9 cellular contexts compared by ENCODE assay signal in genomic region chr22:30234786-30235470, GRCh38. TPM values are rescaled to one million over a fixed set of nuclear protein-coding genes. Genes with fewer than 3 reads are reported as not detected.
DNase-seq lines count a peak whose midpoint lies in the region.
"Had no signal": no experiment of that assay in that cellular context is flagged by ENCODE, and none has a peak within 500 bp of the region (broad histone marks: within the 10 kb centered on the region; RNA-seq: fewer than 3 reads in every experiment).

No MANE protein-coding gene starts in this region.

- no peak overlapping the region for H3K4ac ChIP-seq in trophoblast cell (ENCODE audit: low read depth, low read length)

- H2BK12ac ChIP-seq in trophoblast cell (ENCODE audit: low read length): peak overlapping the region; percentile 7

- H2AK5ac ChIP-seq in trophoblast cell (ENCODE audit: low read length): peak overlapping the region; percentile 44

- no peak overlapping the region for H3K9ac ChIP-seq in trophoblast cell (ENCODE audit: low read length)

- H3K79me1 ChIP-seq in trophoblast cell (ENCODE audit: low read length): peaks cover 16% of the 10 kb centered on the region

- H3K4me3 ChIP-seq in trophoblast cell (ENCODE audit: low read depth, low read length): no peak overlapping the region

- DNase-seq in DMS 273 treated with DMSO at 0.1 percent for 48 hours (lab: John Stamatoyannopoulos, UW) (peak; percentile 72), NCI-H82 (lab: John Stamatoyannopoulos, UW) (peak; percentile 96), fibroblast of peridontal ligament (ENCODE audit: extremely low read depth) (peak; percentile 64), trophoblast cell (no peak), NCI-H128 (lab: John Stamatoyannopoulos, UW; ENCODE audit: unreplicated experiment) (no peak), HPDE6-E6E7 (ENCODE audit: extremely low spot score) (no peak), NCI-H510A treated with DMSO at 0.1 percent for 48 hours (lab: John Stamatoyannopoulos, UW) (no peak), NCI-H2171 (lab: John Stamatoyannopoulos, UW) (no peak)
- DNase-seq: foreskin keratinocyte had no signal

- peaks cover 22% of the 10 kb centered on the region in 2 experiments for H3K4me1 ChIP-seq in trophoblast cell (ENCODE audit: control insufficient read depth in 1 of 2, insufficient read depth in 2 of 2, low read length in 2 of 2)
- H3K4me1 ChIP-seq: foreskin keratinocyte had no signal

- H3K36me3 ChIP-seq in trophoblast cell (ENCODE audit: control insufficient read depth in 1 of 2, insufficient read depth in 2 of 2, low read length in 2 of 2): no peaks in the 10 kb centered on the region

- peak overlapping the region; percentile 37 for H3K18ac ChIP-seq in trophoblast cell (ENCODE audit: low read length)

- no CpG with 5 or more reads among the region's 7 CpGs for WGBS in trophoblast cell (ENCODE audit: extremely low coverage, insufficient coverage, insufficient read length)

- H3K79me2 ChIP-seq in trophoblast cell (ENCODE audit: control insufficient read depth, insufficient read depth, low read length, poor library complexity): no peaks in the 10 kb centered on the region

- peak overlapping the region; percentile 49 for H2BK5ac ChIP-seq in trophoblast cell (ENCODE audit: low read depth, low read length, poor library complexity)

- no peaks in the 10 kb centered on the region for H3K9me3 ChIP-seq in trophoblast cell (ENCODE audit: insufficient read depth, low read depth, low read length)

- peak overlapping the region; percentile 71 for H4K91ac ChIP-seq in trophoblast cell (ENCODE audit: low read depth, low read length)

- peak overlapping the region; percentile 71 for H2BK120ac ChIP-seq in trophoblast cell (ENCODE audit: insufficient read depth, low read length, poor library complexity)

- H3K23ac ChIP-seq in trophoblast cell (ENCODE audit: low read length): no peak overlapping the region

- H3K14ac ChIP-seq in trophoblast cell (ENCODE audit: low read length): peak overlapping the region; percentile 59

- H2AFZ ChIP-seq in trophoblast cell (ENCODE audit: insufficient read depth, low read length, poor library complexity): no peak overlapping the region

- H3K27ac ChIP-seq in trophoblast cell (ENCODE audit: low read depth, low read length): peak overlapping the region; percentile 70
- H3K27ac ChIP-seq: foreskin keratinocyte had no signal

- peak overlapping the region; percentile 5 for H4K8ac ChIP-seq in trophoblast cell (ENCODE audit: low read depth, low read length)

- H4K12ac ChIP-seq in trophoblast cell (ENCODE audit: low read depth, low read length): no peak overlapping the region

- peak overlapping the region; percentile 28 for H3K4me2 ChIP-seq in trophoblast cell (ENCODE audit: low read length)

- H3K27me3 ChIP-seq in trophoblast cell (ENCODE audit: insufficient read depth, low read length): no peaks in the 10 kb centered on the region

RNA-seq across cellular contexts. Expression of gene LIF, which starts 11.6 kb away (rescaled TPM):
- polyA plus RNA-seq in trophoblast cell (2013): 1.2 and 1.4 TPM in 2 replicates

RNA-seq across cellular contexts. Expression of gene OSM, which starts 31.7 kb away (rescaled TPM):
- polyA plus RNA-seq in trophoblast cell (2013): 0.19 and 0.25 TPM in 2 replicates
- polyA plus RNA-seq: foreskin keratinocyte had no signal

RNA-seq across cellular contexts. Expression of gene CASTOR1, which starts 54.4 kb away (rescaled TPM):
- 41.1 and 44.2 TPM in 2 replicates for polyA plus RNA-seq in trophoblast cell (2013)

Comparison
In these comparisons a context has a peak if more than half of its experiments do, and no peak if none do; other contexts are left out.
1. DNase-seq: peak in DMS 273 treated with DMSO at 0.1 percent for 48 hours (single experiment), NCI-H82 (single experiment) and fibroblast of peridontal ligament (single experiment); none in trophoblast cell (0 of 2), NCI-H128 (single experiment), HPDE6-E6E7 (single experiment), NCI-H510A treated with DMSO at 0.1 percent for 48 hours (single experiment) and NCI-H2171 (single experiment).